Comparison of ENCODE assay signal across 28 cellular contexts in genomic region chr9:135240871-135241311, GRCh38.
A peak's percentile ranks its signal among the peaks of the same experiment; 100 is the strongest.
DNase-seq lines count a peak whose midpoint lies in the region; TF ChIP-seq lines count a peak whose summit lies in the region.
"Had no signal": no experiment of that assay in that cellular context is flagged by ENCODE, and none has a peak within 500 bp of the region (broad histone marks: within the 10 kb centered on the region; RNA-seq: fewer than 3 reads in every experiment).

No MANE protein-coding gene starts in this region.

- H3K27ac ChIP-seq in endodermal cell (ENCODE audit: low read depth, low read length) (no peak overlapping the region), spleen (no peak overlapping the region)
- H3K27ac ChIP-seq: left lung, stomach, tibial artery, WERI-Rb-1 had no signal

- no peak for TF ChIP-seq POLR2A in spleen (IDR thresholded peaks at IDR 0.05)

- H3K36me3 Mint-ChIP-seq in endodermal cell (ENCODE audit: low read depth) (no peaks in the 10 kb centered on the region), neural crest cell (ENCODE audit: low read depth) (no peaks in the 10 kb centered on the region), Caco-2 (ENCODE audit: insufficient read depth, unreplicated experiment) (no peaks in the 10 kb centered on the region)
- no peaks in the 10 kb centered on the region for H3K36me3 Mint-ChIP-seq in T-helper 2 cell treated with Interferon-gamma antibody and Interleukin-4, amounts not matched to agents 5 μg/mL and 100 μg/mL, for 36 hours (ENCODE audit: low read depth)
- H3K36me3 Mint-ChIP-seq: activated naive CD4-positive, alpha-beta T cell treated with anti-CD3 and anti-CD28 coated beads, Interleukin-2, amount 50 U/mL, for 24 hours; immature natural killer cell; mesothelial cell of epicardium; naive B cell had no signal

- H3K27ac Mint-ChIP-seq in endodermal cell (no peak overlapping the region), neural crest cell (ENCODE audit: unreplicated experiment) (peak overlapping the region; percentile 19), Caco-2 (ENCODE audit: unreplicated experiment) (no peak overlapping the region)
- H3K27ac Mint-ChIP-seq in T-helper 2 cell treated with Interferon-gamma antibody and Interleukin-4, amounts not matched to agents 5 μg/mL and 100 μg/mL, for 36 hours = no peak overlapping the region
- H3K27ac Mint-ChIP-seq: activated naive CD4-positive, alpha-beta T cell treated with anti-CD3 and anti-CD28 coated beads, Interleukin-2, amount 50 U/mL, for 24 hours; immature natural killer cell; mesothelial cell of epicardium had no signal

- WGBS in endodermal cell (ENCODE audit: insufficient coverage in 1 of 2, insufficient read length in 1 of 2), 2 experiments = 89 to 93% methylated on average over 11 of the region's 11 CpGs
- WGBS in spleen, 5 donors = 88 to 96% (median 91%) methylated on average over 11 of the region's 11 CpGs

- H3K9me3 ChIP-seq in endodermal cell (ENCODE audit: control insufficient read depth, low read length) (no peaks in the 10 kb centered on the region), spleen (no peaks in the 10 kb centered on the region), Caco-2 (no peaks in the 10 kb centered on the region)
- H3K9me3 ChIP-seq: left lung, stomach, tibial artery had no signal

- in situ Hi-C loops in G401 (cut with HindIII; ENCODE audit: low sequenced_read_pairs) = no loop called here

- CTCF ChIA-PET in Caco-2 (lab: Charles Lee) = no interaction called here

- H3K9me3 Mint-ChIP-seq in endodermal cell = no peaks in the 10 kb centered on the region
- H3K9me3 Mint-ChIP-seq in neural crest cell = no peaks in the 10 kb centered on the region
- H3K9me3 Mint-ChIP-seq in T-helper 2 cell treated with Interferon-gamma antibody and Interleukin-4, amounts not matched to agents 5 μg/mL and 100 μg/mL, for 36 hours = no peaks in the 10 kb centered on the region
- no peaks in the 10 kb centered on the region for H3K9me3 Mint-ChIP-seq in Caco-2 (ENCODE audit: unreplicated experiment)
- H3K9me3 Mint-ChIP-seq: activated naive CD4-positive, alpha-beta T cell treated with anti-CD3 and anti-CD28 coated beads, Interleukin-2, amount 50 U/mL, for 24 hours; immature natural killer cell; mesothelial cell of epicardium had no signal

- H3K9ac ChIP-seq in endodermal cell (ENCODE audit: extremely low read depth, low read length, poor library complexity, severe bottlenecking) = no peak overlapping the region

- no peak for TF ChIP-seq CTCF in endodermal cell (conservative IDR thresholded peaks at IDR 0.05)
- TF ChIP-seq CTCF in neural crest cell (conservative IDR thresholded peaks at IDR 0.05) = no peak
- TF ChIP-seq CTCF in spleen (IDR thresholded peaks at IDR 0.05 in 8 of 11, conservative IDR thresholded peaks at IDR 0.05 in 3 of 11) = no peak
- no peak for TF ChIP-seq CTCF in Caco-2 (IDR thresholded peaks at IDR 0.05; ENCODE audit: insufficient read depth in 1 of 2, low read depth in 1 of 2, low read length in 1 of 2, severe bottlenecking in 1 of 2, unreplicated experiment in 1 of 2)

- no peaks in the 10 kb centered on the region for H3K4me1 ChIP-seq in endodermal cell (ENCODE audit: control insufficient read depth, insufficient read depth, low read length)
- no peaks in the 10 kb centered on the region for H3K4me1 ChIP-seq in spleen
- peaks cover 8% of the 10 kb centered on the region; the same call in 1 of the 2 replicates for H3K4me1 ChIP-seq in Caco-2
- H3K4me1 ChIP-seq: left lung had no signal

- no peaks in the 10 kb centered on the region for H3K36me3 ChIP-seq in endodermal cell (ENCODE audit: control insufficient read depth, insufficient read depth, low read length)
- no peaks in the 10 kb centered on the region for H3K36me3 ChIP-seq in spleen
- no peaks in the 10 kb centered on the region for H3K36me3 ChIP-seq in Caco-2 (ENCODE audit: control insufficient read depth, insufficient read depth, low read length)
- H3K36me3 ChIP-seq: left lung, stomach, tibial artery, WERI-Rb-1 had no signal

- no peak overlapping the region for H3K4me3 ChIP-seq in endodermal cell (ENCODE audit: low read length)
- H3K4me3 ChIP-seq in spleen = no peak overlapping the region
- no peak overlapping the region for H3K4me3 ChIP-seq in Caco-2 (ENCODE audit: low read depth, low read length)
- H3K4me3 ChIP-seq: left lung, stomach, tibial artery had no signal

- no peak overlapping the region for H3K4me3 Mint-ChIP-seq in endodermal cell
- H3K4me3 Mint-ChIP-seq in neural crest cell = no peak overlapping the region
- no peak overlapping the region for H3K4me3 Mint-ChIP-seq in T-helper 2 cell treated with Interferon-gamma antibody and Interleukin-4, amounts not matched to agents 5 μg/mL and 100 μg/mL, for 36 hours
- H3K4me3 Mint-ChIP-seq in Caco-2 (ENCODE audit: unreplicated experiment) = no peak overlapping the region
- H3K4me3 Mint-ChIP-seq: activated naive CD4-positive, alpha-beta T cell treated with anti-CD3 and anti-CD28 coated beads, Interleukin-2, amount 50 U/mL, for 24 hours; immature natural killer cell; mesothelial cell of epicardium; naive B cell had no signal

- peak; percentile 76 for DNase-seq in DMS79 treated with DMSO at 0.1 percent for 48 hours (lab: John Stamatoyannopoulos, UW)
- peak; percentile 29 for DNase-seq in endodermal cell
- DNase-seq in neural crest cell (ENCODE audit: low read depth, low spot score) = no peak
- DNase-seq in spleen = peak; percentile 29
- DNase-seq in T-helper 2 cell treated with Interferon-gamma antibody and Interleukin-4, amounts not matched to agents 5 μg/mL and 100 μg/mL, for 36 hours (ENCODE audit: low spot score) = no peak
- no peak for DNase-seq in Caco-2
- DNase-seq in G401 (ENCODE audit: low spot score) = no peak
- DNase-seq: activated CD4-positive, alpha-beta T cell treated with anti-CD3 and anti-CD28 coated beads for 4 hours; activated T-cell treated with anti-CD3 and anti-CD28 coated beads for 4 hours; amniotic stem cell; DMS53; effector CD4-positive, alpha-beta T cell; immature natural killer cell; MV-4-11; naive B cell; NCI-H1436; NCI-H2081 treated with DMSO at 0.1 percent for 48 hours; NCI-H2227 treated with DMSO at 0.1 percent for 48 hours; nucleus accumbens; SIG-M5; stimulated activated CD4-positive, alpha-beta T cell treated with anti-CD3 and anti-CD28 coated beads, Interleukin-2, amount 100 ng/mL, for 48 hours; stomach; T1000; tibial artery; WERI-Rb-1 had no signal

- POLR2A ChIA-PET in Caco-2 (lab: Charles Lee) = no interaction called here

- H3K4me1 Mint-ChIP-seq in endodermal cell (no peaks in the 10 kb centered on the region), neural crest cell (no peaks in the 10 kb centered on the region), Caco-2 (ENCODE audit: low read depth, unreplicated experiment) (no peaks in the 10 kb centered on the region)
- no peaks in the 10 kb centered on the region for H3K4me1 Mint-ChIP-seq in T-helper 2 cell treated with Interferon-gamma antibody and Interleukin-4, amounts not matched to agents 5 μg/mL and 100 μg/mL, for 36 hours (ENCODE audit: low read depth)
- H3K4me1 Mint-ChIP-seq: activated naive CD4-positive, alpha-beta T cell treated with anti-CD3 and anti-CD28 coated beads, Interleukin-2, amount 50 U/mL, for 24 hours; immature natural killer cell had no signal

- intact Hi-C loops in spleen (cut with DNase I; ENCODE audit: low total_unique reads) = no loop called here
- intact Hi-C loops in Caco-2 (cut with micrococcal nuclease; ENCODE audit: unreplicated experiment) = loop anchor here (10.0 kb wide), 1 partner anchor 104 kb away; no protein-coding TSS in a partner anchor

- no peaks in the 10 kb centered on the region for H3K27me3 ChIP-seq in endodermal cell (ENCODE audit: control insufficient read depth, insufficient read depth, low read length, poor library complexity, severe bottlenecking)
- H3K27me3 ChIP-seq in spleen (replicated peaks in 1 of 7) = peaks cover 0 to 42% (median 8%) of the 10 kb centered on the region in 7 donors
- no peaks in the 10 kb centered on the region for H3K27me3 ChIP-seq in Caco-2 (replicated peaks; ENCODE audit: control insufficient read depth, insufficient read depth, low read length)

- BruUV-seq in Caco-2 (replicated peaks; lab: Mats Ljungman, UMichigan) = no TSS peak

- H3K27me3 Mint-ChIP-seq in endodermal cell (ENCODE audit: insufficient read depth) (no peaks in the 10 kb centered on the region), neural crest cell (ENCODE audit: low read depth) (no peaks in the 10 kb centered on the region), Caco-2 (ENCODE audit: insufficient read depth, unreplicated experiment) (peaks cover 18% of the 10 kb centered on the region)
- H3K27me3 Mint-ChIP-seq in T-helper 2 cell treated with Interferon-gamma antibody and Interleukin-4, amounts not matched to agents 5 μg/mL and 100 μg/mL, for 36 hours (ENCODE audit: low read depth) = no peaks in the 10 kb centered on the region

Comparison
In these comparisons a context has a peak if more than half of its experiments do, and no peak if none do; other contexts are left out.
1. DNase-seq: peak in DMS79 treated with DMSO at 0.1 percent for 48 hours (single experiment), endodermal cell (single experiment) and spleen (single experiment); none in neural crest cell (single experiment), T-helper 2 cell treated with Interferon-gamma antibody and Interleukin-4, amounts not matched to agents 5 μg/mL and 100 μg/mL, for 36 hours (single experiment), Caco-2 (0 of 2) and G401 (single experiment).